ENCODE assay signal across 28 cellular contexts in genomic region chr2:46993501-46993900, GRCh38.
"Had no signal": no experiment of that assay in that cellular context is flagged by ENCODE, and none has a peak within 500 bp of the region (broad histone marks: within the 10 kb centered on the region; RNA-seq: fewer than 3 reads in every experiment).

No MANE protein-coding gene starts in this region.

- DNase-seq: activated CD4-positive, alpha-beta memory T cell treated with anti-CD3 and anti-CD28 coated beads, Interleukin-2, amount 10 ng/mL, durations not matched to agents 7 days and 5 days; activated CD4-positive, alpha-beta T cell treated with anti-CD3 and anti-CD28 coated beads for 1 hour; activated CD4-positive, alpha-beta T cell treated with anti-CD3 and anti-CD28 coated beads, Interleukin-2, amount 10 ng/mL, durations not matched to agents 7 days and 5 days; activated CD8-positive, alpha-beta memory T cell treated with anti-CD3 and anti-CD28 coated beads, Interleukin-2, amount 50 U/mL, for 48 hours; activated gamma-delta T cell treated with Interleukin-2 at 50 U/mL for 16 hours; activated naive CD8-positive, alpha-beta T cell treated with anti-CD3 and anti-CD28 coated beads, Interleukin-2, amount 10 ng/mL, durations not matched to agents 7 days and 5 days; activated T-cell treated with anti-CD3 and anti-CD28 coated beads, Interleukin-2, amount 50 U/mL, for 24 hours; amniotic stem cell; brain microvascular endothelial cell; endodermal cell; gastrocnemius medialis; glutamatergic neuron; mesendoderm; ovary; retina; stimulated activated CD4-positive, alpha-beta T cell treated with anti-CD3 and anti-CD28 coated beads, Interleukin-12 subunit alpha, Interleukin-12 subunit beta, amount 100 ng/mL, for 4 hours; stimulated activated CD4-positive, alpha-beta T cell treated with anti-CD3 and anti-CD28 coated beads, Interleukin-4, amount 100 ng/mL, for 1 hour; T-helper 2 cell; thyroid gland; upper lobe of left lung had no signal

- H3K9me3 Mint-ChIP-seq: activated CD4-positive, alpha-beta memory T cell treated with anti-CD3 and anti-CD28 coated beads, Interleukin-2, amount 10 ng/mL, durations not matched to agents 7 days and 5 days; activated CD4-positive, alpha-beta T cell treated with anti-CD3 and anti-CD28 coated beads, Interleukin-2, amount 10 ng/mL, durations not matched to agents 7 days and 5 days; activated naive CD8-positive, alpha-beta T cell treated with anti-CD3 and anti-CD28 coated beads, Interleukin-2, amount 10 ng/mL, durations not matched to agents 7 days and 5 days; activated T-cell treated with anti-CD3 and anti-CD28 coated beads, Interleukin-2, amount 50 U/mL, for 24 hours; endodermal cell; natural killer cell treated with Interleukin-12 subunit alpha and Interleukin-12 subunit beta and Interleukin-15 and Interleukin-18, amount 100 ng/mL, for 72 hours; stimulated activated naive CD8-positive, alpha-beta T cell treated with anti-CD3 and anti-CD28 coated beads, Interleukin-15, Interleukin-2, amounts not matched to agents 100 ng/mL and 50 ng/mL, for 24 hours had no signal

- H3K4me3 Mint-ChIP-seq: activated CD4-positive, alpha-beta memory T cell treated with anti-CD3 and anti-CD28 coated beads, Interleukin-2, amount 10 ng/mL, durations not matched to agents 7 days and 5 days; activated CD4-positive, alpha-beta T cell treated with anti-CD3 and anti-CD28 coated beads, Interleukin-2, amount 10 ng/mL, durations not matched to agents 7 days and 5 days; activated naive CD8-positive, alpha-beta T cell treated with anti-CD3 and anti-CD28 coated beads, Interleukin-2, amount 10 ng/mL, durations not matched to agents 7 days and 5 days; activated T-cell treated with anti-CD3 and anti-CD28 coated beads, Interleukin-2, amount 50 U/mL, for 24 hours; endodermal cell; natural killer cell treated with Interleukin-12 subunit alpha and Interleukin-12 subunit beta and Interleukin-15 and Interleukin-18, amount 100 ng/mL, for 72 hours; stimulated activated naive CD8-positive, alpha-beta T cell treated with anti-CD3 and anti-CD28 coated beads, Interleukin-15, Interleukin-2, amounts not matched to agents 100 ng/mL and 50 ng/mL, for 24 hours had no signal

- H3K27me3 ChIP-seq: brain microvascular endothelial cell, gastrocnemius medialis, left lung, ovary, thyroid gland, upper lobe of left lung, vagina had no signal

- H3K27ac ChIP-seq: brain microvascular endothelial cell, gastrocnemius medialis, left lung, ovary, prostate gland, skin epidermis, upper lobe of left lung, vagina had no signal

- H3K27me3 Mint-ChIP-seq: activated CD4-positive, alpha-beta memory T cell treated with anti-CD3 and anti-CD28 coated beads, Interleukin-2, amount 10 ng/mL, durations not matched to agents 7 days and 5 days; activated CD4-positive, alpha-beta T cell treated with anti-CD3 and anti-CD28 coated beads, Interleukin-2, amount 10 ng/mL, durations not matched to agents 7 days and 5 days; activated naive CD8-positive, alpha-beta T cell treated with anti-CD3 and anti-CD28 coated beads, Interleukin-2, amount 10 ng/mL, durations not matched to agents 7 days and 5 days; activated T-cell treated with anti-CD3 and anti-CD28 coated beads, Interleukin-2, amount 50 U/mL, for 24 hours; natural killer cell treated with Interleukin-12 subunit alpha and Interleukin-12 subunit beta and Interleukin-15 and Interleukin-18, amount 100 ng/mL, for 72 hours; stimulated activated naive CD8-positive, alpha-beta T cell treated with anti-CD3 and anti-CD28 coated beads, Interleukin-15, Interleukin-2, amounts not matched to agents 100 ng/mL and 50 ng/mL, for 24 hours had no signal

- H3K4me1 Mint-ChIP-seq: activated CD4-positive, alpha-beta memory T cell treated with anti-CD3 and anti-CD28 coated beads, Interleukin-2, amount 10 ng/mL, durations not matched to agents 7 days and 5 days; activated CD4-positive, alpha-beta T cell treated with anti-CD3 and anti-CD28 coated beads, Interleukin-2, amount 10 ng/mL, durations not matched to agents 7 days and 5 days; activated naive CD8-positive, alpha-beta T cell treated with anti-CD3 and anti-CD28 coated beads, Interleukin-2, amount 10 ng/mL, durations not matched to agents 7 days and 5 days had no signal

- H3K4me3 ChIP-seq: gastrocnemius medialis, left lung, lung, ovary, prostate gland, skin epidermis, thyroid gland, upper lobe of left lung, vagina had no signal

- H3K27ac Mint-ChIP-seq: activated CD4-positive, alpha-beta memory T cell treated with anti-CD3 and anti-CD28 coated beads, Interleukin-2, amount 10 ng/mL, durations not matched to agents 7 days and 5 days; activated CD4-positive, alpha-beta T cell treated with anti-CD3 and anti-CD28 coated beads, Interleukin-2, amount 10 ng/mL, durations not matched to agents 7 days and 5 days; activated naive CD8-positive, alpha-beta T cell treated with anti-CD3 and anti-CD28 coated beads, Interleukin-2, amount 10 ng/mL, durations not matched to agents 7 days and 5 days; natural killer cell treated with Interleukin-12 subunit alpha and Interleukin-12 subunit beta and Interleukin-15 and Interleukin-18, amount 100 ng/mL, for 72 hours; stimulated activated naive CD8-positive, alpha-beta T cell treated with anti-CD3 and anti-CD28 coated beads, Interleukin-15, Interleukin-2, amounts not matched to agents 100 ng/mL and 50 ng/mL, for 24 hours had no signal

- ATAC-seq: gastrocnemius medialis; left lung; natural killer cell treated with Interleukin-12 subunit alpha and Interleukin-12 subunit beta and Interleukin-15 and Interleukin-18, amount 100 ng/mL, for 72 hours; sciatic nerve had no signal
